ENCODE assay signal across 7 cellular contexts in genomic region chrX:1308917-1309316, GRCh38. TPM values are rescaled to one million over a fixed set of nuclear protein-coding genes. Genes with fewer than 3 reads are reported as not detected.
"Had no signal": no experiment of that assay in that cellular context is flagged by ENCODE, and none has a peak within 500 bp of the region (broad histone marks: within the 10 kb centered on the region; RNA-seq: fewer than 3 reads in every experiment).

No MANE protein-coding gene starts in this region.

RNA-seq across cellular contexts. Expression of gene IL3RA, which starts 27.7 kb away (rescaled TPM):
- total RNA-seq: activated CD8-positive, alpha-beta memory T cell treated with anti-CD3 and anti-CD28 coated beads for 36 hours; activated CD8-positive, alpha-beta T cell treated with anti-CD3 and anti-CD28 coated beads for 36 hours; activated naive CD4-positive, alpha-beta T cell treated with anti-CD3 and anti-CD28 coated beads for 36 hours; bronchial epithelial cell; cardiac muscle cell had no signal

RNA-seq across cellular contexts. Expression of gene CSF2RA, which starts 40.3 kb away (rescaled TPM):
- total RNA-seq: activated B cell treated with CpG ODN at 0.5 μM for 24 hours; activated CD8-positive, alpha-beta memory T cell treated with anti-CD3 and anti-CD28 coated beads for 36 hours; activated CD8-positive, alpha-beta T cell treated with anti-CD3 and anti-CD28 coated beads for 36 hours; ascending aorta; bronchial epithelial cell had no signal
